Comparison of ENCODE assay signal across 9 cellular contexts in the genomic region with DNA sequence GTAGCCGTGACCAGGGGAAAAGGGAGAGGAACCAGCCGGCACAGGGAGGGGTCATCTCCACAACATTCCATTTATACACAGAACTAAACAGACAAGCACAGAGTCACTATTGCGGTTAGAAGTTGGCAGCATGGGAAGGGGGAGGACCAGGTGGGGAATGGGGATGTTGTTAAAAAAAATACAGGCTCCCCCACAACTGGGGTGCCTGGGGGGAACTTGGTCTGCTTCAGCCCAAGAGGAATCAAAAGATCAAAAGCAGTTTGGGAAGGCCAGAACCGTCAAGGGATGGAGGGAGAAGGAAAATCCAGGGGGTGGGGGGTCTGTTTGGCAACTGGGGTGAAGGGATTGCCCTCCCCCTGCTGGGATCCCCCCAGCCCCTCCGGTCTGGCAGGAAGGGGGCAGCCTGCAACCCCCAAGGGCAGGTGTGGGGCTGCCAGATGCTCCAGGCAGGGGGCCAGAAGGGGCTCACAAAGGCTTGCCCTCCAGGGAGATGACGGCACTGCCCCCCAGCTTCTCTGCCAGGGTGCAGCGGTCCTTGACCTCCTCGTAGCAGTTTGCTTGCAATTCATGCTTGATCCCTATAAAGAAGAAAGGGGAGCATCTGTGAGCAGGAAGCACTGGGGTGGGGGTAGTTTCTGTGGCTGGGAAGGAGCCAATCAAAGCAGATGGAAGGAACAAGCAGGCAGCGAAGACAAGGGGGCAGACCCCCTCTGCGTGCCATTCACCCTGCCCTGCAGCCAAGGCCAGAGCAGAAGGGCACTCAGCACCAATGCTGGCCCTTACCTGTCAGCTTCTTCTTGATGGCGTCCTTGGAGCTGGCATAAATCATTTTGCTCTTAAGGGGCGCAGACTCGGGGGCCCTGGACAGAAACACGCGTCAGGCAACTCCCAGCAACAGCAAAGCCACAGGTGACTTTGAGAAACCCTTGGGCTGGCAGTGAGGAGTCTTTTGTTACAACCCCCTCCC. TPM values are rescaled to one million over a fixed set of nuclear protein-coding genes. Genes with fewer than 3 reads are reported as not detected.
A peak's percentile ranks its signal among the peaks of the same experiment; 100 is the strongest.
DNase-seq lines count a peak whose midpoint lies in the region; ATAC-seq, FAIRE-seq and TF ChIP-seq lines count a peak whose summit lies in the region.
"Had no signal": no experiment of that assay in that cellular context is flagged by ENCODE, and none has a peak within 500 bp of the region (broad histone marks: within the 10 kb centered on the region; RNA-seq: fewer than 3 reads in every experiment).

No MANE protein-coding gene starts in this region.

- H2AFZ ChIP-seq in endothelial cell of umbilical vein (ENCODE audit: low read depth, low read length): no peak overlapping the region

- FAIRE-seq in endothelial cell of umbilical vein (lab: Jason Lieb, UNC): no peak

- dilution Hi-C loops in endothelial cell of umbilical vein (cut with MboI; ENCODE audit: extremely low pct_ligation_motif_present, low sequenced_read_pairs): no loop called here

- peaks cover 64% of the 10 kb centered on the region for H3K36me3 Mint-ChIP-seq in T-helper 2 cell treated with Interferon-gamma antibody and Interleukin-4, amounts not matched to agents 5 μg/mL and 100 μg/mL, for 36 hours (ENCODE audit: low read depth)

- no peaks in the 10 kb centered on the region for H3K4me1 ChIP-seq in RWPE2 (ENCODE audit: insufficient read depth, poor library complexity, severe bottlenecking)
- H3K4me1 ChIP-seq in endothelial cell of umbilical vein (ENCODE audit: control insufficient read depth, extremely low read depth, insufficient read depth, low read length): peaks cover 29% of the 10 kb centered on the region
- peaks cover 0 to 54% (median 40%) of the 10 kb centered on the region in 4 donors for H3K4me1 ChIP-seq in sigmoid colon

- ATAC-seq in RWPE2 (ENCODE audit: low read depth): no peak

- TF ChIP-seq CTCF in RWPE2 (IDR thresholded peaks at IDR 0.05; ENCODE audit: poor library complexity, severe bottlenecking) (no peak), endothelial cell of umbilical vein (IDR thresholded peaks at IDR 0.05; ENCODE audit: extremely low read depth in 1 of 2, insufficient read depth in 1 of 2, low read depth in 1 of 2, low read length in 2 of 2) (no peak), sigmoid colon (IDR thresholded peaks at IDR 0.05) (no peak)

- no peak for TF ChIP-seq EP300 in sigmoid colon (IDR thresholded peaks at IDR 0.05)

- H3K36me3 ChIP-seq in RWPE2 (ENCODE audit: low read depth): peaks cover 46% of the 10 kb centered on the region
- peaks cover 36 to 44% of the 10 kb centered on the region in 2 experiments for H3K36me3 ChIP-seq in endothelial cell of umbilical vein (ENCODE audit: control insufficient read depth in 2 of 2, extremely low read depth in 1 of 2, insufficient read depth in 2 of 2, low read length in 2 of 2)
- H3K36me3 ChIP-seq in sigmoid colon: peaks cover 30 to 57% (median 47%) of the 10 kb centered on the region in 4 donors

- H3K27me3 ChIP-seq in RWPE2 (ENCODE audit: insufficient read depth, poor library complexity, severe bottlenecking) (no peaks in the 10 kb centered on the region), endothelial cell of umbilical vein (ENCODE audit: control insufficient read depth in 2 of 2, insufficient read depth in 2 of 2, low read length in 2 of 2) (no peaks in the 10 kb centered on the region), sigmoid colon (no peaks in the 10 kb centered on the region)

- intact Hi-C loops in endothelial cell of umbilical vein (cut with micrococcal nuclease): no loop called here
- intact Hi-C loops in sigmoid colon (cut with DNase I): loop anchor here (5.0 kb wide), 2 partner anchors 62 to 283 kb away; partner anchors contain the start of genes C11orf68, DRAP1, FAM89B and ZNRD2

- no peak overlapping the region for H3K4me3 ChIP-seq in RWPE2 (ENCODE audit: severe bottlenecking)
- no peak overlapping the region for H3K4me3 ChIP-seq in endothelial cell of umbilical vein (replicated peaks in 1 of 3; ENCODE audit: insufficient read depth in 1 of 3, low read depth in 1 of 3, low read length in 3 of 3)
- no peak overlapping the region for H3K4me3 ChIP-seq in sigmoid colon

- H3K9ac ChIP-seq in endothelial cell of umbilical vein (replicated peaks; ENCODE audit: extremely low read depth, insufficient read depth, low read length): no peak overlapping the region

- TF ChIP-seq POLR2A in endothelial cell of umbilical vein (IDR thresholded peaks at IDR 0.05; ENCODE audit: low read depth, low read length): no peak
- TF ChIP-seq POLR2A in sigmoid colon (IDR thresholded peaks at IDR 0.05): no peak

- BruUV-seq in endothelial cell of umbilical vein (replicated peaks; lab: Mats Ljungman, UMichigan): TSS peak; percentile 45

- H3K27ac ChIP-seq in RWPE2 (ENCODE audit: poor library complexity, severe bottlenecking): no peak overlapping the region
- no peak overlapping the region for H3K27ac ChIP-seq in endothelial cell of umbilical vein (ENCODE audit: insufficient read depth, low read depth, low read length)
- peak overlapping the region in 1 of 4 donors; percentile 99 for H3K27ac ChIP-seq in sigmoid colon

- peaks cover 8% of the 10 kb centered on the region for H3K9me3 Mint-ChIP-seq in T-helper 2 cell treated with Interferon-gamma antibody and Interleukin-4, amounts not matched to agents 5 μg/mL and 100 μg/mL, for 36 hours

- H3K27me3 Mint-ChIP-seq in T-helper 2 cell treated with Interferon-gamma antibody and Interleukin-4, amounts not matched to agents 5 μg/mL and 100 μg/mL, for 36 hours (ENCODE audit: low read depth): no peaks in the 10 kb centered on the region

- H3K9me3 ChIP-seq in RWPE2 (ENCODE audit: severe bottlenecking) (no peaks in the 10 kb centered on the region), endothelial cell of umbilical vein (replicated peaks; ENCODE audit: control insufficient read depth, insufficient read depth, low read length) (no peaks in the 10 kb centered on the region), sigmoid colon (peaks cover 0 to 6% (median 2%) of the 10 kb centered on the region in 4 donors)

- H3K4me2 ChIP-seq in endothelial cell of umbilical vein (ENCODE audit: insufficient read depth, low read length): peak overlapping the region; percentile 90

- POLR2A ChIA-PET in endothelial cell of umbilical vein (lab: Charles Lee): no interaction called here

- CTCF ChIA-PET in endothelial cell of umbilical vein (lab: Charles Lee): no interaction called here

- H3K4me1 Mint-ChIP-seq in T-helper 2 cell treated with Interferon-gamma antibody and Interleukin-4, amounts not matched to agents 5 μg/mL and 100 μg/mL, for 36 hours (ENCODE audit: low read depth): peaks cover 40% of the 10 kb centered on the region

- H3K27ac Mint-ChIP-seq in T-helper 2 cell treated with Interferon-gamma antibody and Interleukin-4, amounts not matched to agents 5 μg/mL and 100 μg/mL, for 36 hours: peak overlapping the region; percentile 63

- H4K20me1 ChIP-seq in endothelial cell of umbilical vein (replicated peaks; ENCODE audit: control insufficient read depth, extremely low read depth, insufficient read depth, low read length): peaks cover 9% of the 10 kb centered on the region

- H3K4me3 Mint-ChIP-seq in T-helper 2 cell treated with Interferon-gamma antibody and Interleukin-4, amounts not matched to agents 5 μg/mL and 100 μg/mL, for 36 hours: peak overlapping the region; percentile 91

- DNase-seq in T-helper 2 cell treated with Interferon-gamma antibody and Interleukin-4, amounts not matched to agents 5 μg/mL and 100 μg/mL, for 36 hours (ENCODE audit: low spot score): no peak
- DNase-seq in T-helper 2 cell (no peak), RWPE2 (ENCODE audit: low spot score) (peak; percentile 19), endothelial cell of umbilical vein (ENCODE audit: low read depth, low spot score) (no peak), sigmoid colon (peak; percentile 68), NCI-H2196 treated with DMSO at 0.1 percent for 48 hours (lab: John Stamatoyannopoulos, UW; ENCODE audit: unreplicated experiment) (no peak), DMS153 (lab: John Stamatoyannopoulos, UW) (no peak), NCI-H1417 treated with DMSO at 0.1 percent for 48 hours (lab: John Stamatoyannopoulos, UW) (no peak)
- DNase-seq: NCI-H1694 treated with DMSO at 0.1 percent for 48 hours had no signal

- peaks cover 49% of the 10 kb centered on the region for H3K79me2 ChIP-seq in endothelial cell of umbilical vein (ENCODE audit: control insufficient read depth, insufficient read depth, low read length)

- no peaks in the 10 kb centered on the region for H3K9me1 ChIP-seq in endothelial cell of umbilical vein (replicated peaks; ENCODE audit: control insufficient read depth, extremely low read depth, insufficient read depth, low read length)

- 30 to 70% methylated on average over 15 of the region's 15 CpGs for WGBS in sigmoid colon, 2 donors

RNA-seq across cellular contexts. Expression of gene CFL1, which starts 2.8 kb away (rescaled TPM):
- total RNA-seq in endothelial cell of umbilical vein (1,783 and 1,844 TPM in 2 replicates), sigmoid colon (100 to 1,000 TPM; 428 to 506 (median 487) TPM)
- polyA plus RNA-seq in endothelial cell of umbilical vein (2,403 and 2,689 TPM in 2 replicates), sigmoid colon (1,000 to 10,000 TPM; 1,456 to 2,165 (median 1,757) TPM)
- 2,884 and 3,285 TPM in 2 replicates for polyA plus RNA-seq in endothelial cell of umbilical vein (2011; cell fraction: cytosol; rRNA removed)
- 927 and 1,270 TPM in 2 replicates for polyA plus RNA-seq in endothelial cell of umbilical vein (2011; cell fraction: nucleus; rRNA removed)
- 1,817 and 1,850 TPM in 2 replicates for polyA plus RNA-seq in endothelial cell of umbilical vein (2012)
- polyA minus RNA-seq in endothelial cell of umbilical vein: 1,737 and 1,829 TPM in 2 replicates
- 662 TPM for polyA minus RNA-seq in endothelial cell of umbilical vein (2011; cell fraction: cytosol; rRNA and poly(A)+ RNA removed)
- polyA minus RNA-seq in endothelial cell of umbilical vein (2011; cell fraction: nucleus; rRNA and poly(A)+ RNA removed): 250 and 287 TPM in 2 replicates

RNA-seq across cellular contexts. Expression of gene MUS81, which starts 5.1 kb away (rescaled TPM):
- total RNA-seq in endothelial cell of umbilical vein (68.4 and 76.9 TPM in 2 replicates), sigmoid colon (10 to 100 TPM; 42.1 to 54.2 (median 45.2) TPM)
- polyA plus RNA-seq in endothelial cell of umbilical vein (57.9 and 64.5 TPM in 2 replicates), sigmoid colon (10 to 100 TPM; 33.5 to 61.8 (median 36.0) TPM)
- polyA plus RNA-seq in endothelial cell of umbilical vein (2011; cell fraction: cytosol; rRNA removed): 26.7 and 34.0 TPM in 2 replicates
- polyA plus RNA-seq in endothelial cell of umbilical vein (2011; cell fraction: nucleus; rRNA removed): 262 and 327 TPM in 2 replicates
- polyA plus RNA-seq in endothelial cell of umbilical vein (2012): 54.5 and 57.8 TPM in 2 replicates
- polyA minus RNA-seq in endothelial cell of umbilical vein: 37.4 and 54.2 TPM in 2 replicates
- 31.4 TPM for polyA minus RNA-seq in endothelial cell of umbilical vein (2011; cell fraction: cytosol; rRNA and poly(A)+ RNA removed)
- polyA minus RNA-seq in endothelial cell of umbilical vein (2011; cell fraction: nucleus; rRNA and poly(A)+ RNA removed): 46.3 and 80.5 TPM in 2 replicates

RNA-seq across cellular contexts. Expression of gene EFEMP2, which starts 17.4 kb away (rescaled TPM):
- total RNA-seq in endothelial cell of umbilical vein (76.5 and 81.7 TPM in 2 replicates), sigmoid colon (100 to 1,000 TPM in 2 of 4 donors, 10 to 100 TPM in 2; 71.7 to 120 (median 97.3) TPM)
- polyA plus RNA-seq in endothelial cell of umbilical vein (207 and 259 TPM in 2 replicates), sigmoid colon (10 to 100 TPM in 2 of 3 donors, 1 to 10 TPM in 1; 8.6 to 24.0 (median 19.4) TPM)
- 88.3 and 121 TPM in 2 replicates for polyA plus RNA-seq in endothelial cell of umbilical vein (2011; cell fraction: cytosol; rRNA removed)
- 185 and 210 TPM in 2 replicates for polyA plus RNA-seq in endothelial cell of umbilical vein (2011; cell fraction: nucleus; rRNA removed)
- polyA plus RNA-seq in endothelial cell of umbilical vein (2012): 43.3 and 91.5 TPM in 2 replicates
- polyA minus RNA-seq in endothelial cell of umbilical vein: 56.8 and 65.1 TPM in 2 replicates
- polyA minus RNA-seq in endothelial cell of umbilical vein (2011; cell fraction: cytosol; rRNA and poly(A)+ RNA removed): not detected
- 29.8 and 52.5 TPM in 2 replicates for polyA minus RNA-seq in endothelial cell of umbilical vein (2011; cell fraction: nucleus; rRNA and poly(A)+ RNA removed)

RNA-seq across cellular contexts. Expression of gene SNX32, which starts 21.4 kb away (rescaled TPM):
- total RNA-seq in endothelial cell of umbilical vein (1.0 TPM in 1 of 2 replicates, not detected in the other), sigmoid colon (1 to 10 TPM in 1 of 4 donors, under 1 TPM in 3; 0.27 to 1.2 (median 0.63) TPM)
- polyA plus RNA-seq in endothelial cell of umbilical vein (0.19 and 0.29 TPM in 2 replicates), sigmoid colon (1 to 10 TPM in 1 of 3 donors, under 1 TPM in 1, not detected in 1; 0.69 to 1.5 TPM)
- polyA plus RNA-seq in endothelial cell of umbilical vein (2011; cell fraction: cytosol; rRNA removed): 0.05 and 0.13 TPM in 2 replicates
- 1.3 and 1.9 TPM in 2 replicates for polyA plus RNA-seq in endothelial cell of umbilical vein (2011; cell fraction: nucleus; rRNA removed)
- 1.6 and 2.5 TPM in 2 replicates for polyA plus RNA-seq in endothelial cell of umbilical vein (2012)
- polyA minus RNA-seq in endothelial cell of umbilical vein: 0.17 and 0.66 TPM in 2 replicates
- polyA minus RNA-seq in endothelial cell of umbilical vein (2011; cell fraction: cytosol; rRNA and poly(A)+ RNA removed): not detected
- polyA minus RNA-seq in endothelial cell of umbilical vein (2011; cell fraction: nucleus; rRNA and poly(A)+ RNA removed): 0.14 and 0.67 TPM in 2 replicates

RNA-seq across cellular contexts. Expression of gene CTSW, which starts 24.5 kb away (rescaled TPM):
- not detected in 2 replicates for total RNA-seq in endothelial cell of umbilical vein
- not detected in 2 replicates for polyA plus RNA-seq in endothelial cell of umbilical vein
- polyA plus RNA-seq in endothelial cell of umbilical vein (2011; cell fraction: cytosol; rRNA removed): 0.04 and 0.05 TPM in 2 replicates
- 0.16 TPM in 1 of 2 replicates, not detected in the other for polyA plus RNA-seq in endothelial cell of umbilical vein (2011; cell fraction: nucleus; rRNA removed)
- 0.16 and 0.50 TPM in 2 replicates for polyA plus RNA-seq in endothelial cell of umbilical vein (2012)
- polyA minus RNA-seq in endothelial cell of umbilical vein: not detected in 2 replicates
- not detected for polyA minus RNA-seq in endothelial cell of umbilical vein (2011; cell fraction: cytosol; rRNA and poly(A)+ RNA removed)
- polyA minus RNA-seq in endothelial cell of umbilical vein (2011; cell fraction: nucleus; rRNA and poly(A)+ RNA removed): not detected in 2 replicates
- total RNA-seq in sigmoid colon: under 1 TPM in 1 of 4 donors, not detected in 3; 0.82 TPM
- polyA plus RNA-seq in sigmoid colon: 1 to 10 TPM in 2 of 3 donors, not detected in 1; 2.3 to 3.1 TPM

Comparison
In these comparisons a context has a peak if more than half of its experiments do, and no peak if none do; other contexts are left out.
1. DNase-seq: peak in RWPE2 (single experiment) and sigmoid colon (single experiment); none in T-helper 2 cell treated with Interferon-gamma antibody and Interleukin-4, amounts not matched to agents 5 μg/mL and 100 μg/mL, for 36 hours (single experiment), T-helper 2 cell (0 of 5), endothelial cell of umbilical vein (single experiment), NCI-H2196 treated with DMSO at 0.1 percent for 48 hours (single experiment), DMS153 (single experiment) and NCI-H1417 treated with DMSO at 0.1 percent for 48 hours (single experiment).